ENCODE assay signal across 8 cellular contexts in genomic region chr10:78211476-78212110, GRCh38.
A peak's percentile ranks its signal among the peaks of the same experiment; 100 is the strongest.
DNase-seq lines count a peak whose midpoint lies in the region; ATAC-seq and TF ChIP-seq lines count a peak whose summit lies in the region.

No MANE protein-coding gene starts in this region.

- H3K4me1 ChIP-seq in Panc1 (ENCODE audit: control insufficient read depth, insufficient read depth, low read length) = no peaks in the 10 kb centered on the region
- no peaks in the 10 kb centered on the region for H3K4me1 ChIP-seq in CD8-positive, alpha-beta T cell (ENCODE audit: insufficient read depth, low read length)

- H3K4me3 Mint-ChIP-seq in nephron progenitor cell = no peak overlapping the region
- H3K4me3 Mint-ChIP-seq in CD8-positive, alpha-beta T cell = no peak overlapping the region

- H3K9me3 ChIP-seq in Panc1 (ENCODE audit: control insufficient read depth, insufficient read depth, low read depth, low read length) = no peaks in the 10 kb centered on the region
- no peaks in the 10 kb centered on the region for H3K9me3 ChIP-seq in CD8-positive, alpha-beta T cell (ENCODE audit: low read length)

- H3K4me1 Mint-ChIP-seq in nephron progenitor cell = peaks cover 59% of the 10 kb centered on the region
- no peaks in the 10 kb centered on the region for H3K4me1 Mint-ChIP-seq in CD8-positive, alpha-beta T cell (ENCODE audit: low read depth)

- no peaks in the 10 kb centered on the region for H3K36me3 ChIP-seq in Panc1 (ENCODE audit: control insufficient read depth, insufficient read depth, low read length)
- H3K36me3 ChIP-seq in CD8-positive, alpha-beta T cell (ENCODE audit: insufficient read depth, low read length) = no peaks in the 10 kb centered on the region

- peaks cover 13% of the 10 kb centered on the region for H3K27me3 Mint-ChIP-seq in nephron progenitor cell (ENCODE audit: low read depth, poor library complexity)
- H3K27me3 Mint-ChIP-seq in CD8-positive, alpha-beta T cell (ENCODE audit: low read depth) = peaks cover 8% of the 10 kb centered on the region

- H3K27ac ChIP-seq in Panc1 (ENCODE audit: low read length) (no peak overlapping the region), epithelial cell of prostate (no peak overlapping the region)
- no peak overlapping the region for H3K27ac ChIP-seq in CD8-positive, alpha-beta T cell (ENCODE audit: low read depth, low read length)

- in situ Hi-C loops in Panc1 (cut with HindIII; ENCODE audit: low pct_unique_long_range_greater_than_20kb, low sequenced_read_pairs) = no loop called here

- H3K27me3 ChIP-seq in Panc1 (ENCODE audit: control insufficient read depth, insufficient read depth, low read length) = peaks cover 2% of the 10 kb centered on the region; the same call in 1 of the 2 replicates
- no peaks in the 10 kb centered on the region for H3K27me3 ChIP-seq in CD8-positive, alpha-beta T cell (ENCODE audit: insufficient read depth, low read length)

- DNase-seq in AG20443 (ENCODE audit: low spot score) (peak; percentile 74), Panc1 (ENCODE audit: low read depth, low spot score) (peak; percentile 25), epithelial cell of prostate (ENCODE audit: low read depth, low spot score) (peak; percentile 24), nephron progenitor cell (peak; percentile 34), GM19238 (ENCODE audit: insufficient read length, low spot score) (no peak)
- no peak for DNase-seq in activated naive CD4-positive, alpha-beta T cell treated with anti-CD3 and anti-CD28 coated beads, Interleukin-2, amount 50 U/mL, for 16 hours
- DNase-seq in CD8-positive, alpha-beta T cell = no peak

- intact Hi-C loops in Panc1 (cut with micrococcal nuclease; ENCODE audit: unreplicated experiment) = loop anchor here (10.0 kb wide), 1 partner anchor 443 kb away; no protein-coding TSS in a partner anchor
- intact Hi-C loops in CD8-positive, alpha-beta T cell (cut with DNase I, micrococcal nuclease) = loop anchor here in 1 of 2 experiments (1.0 kb wide), 1 partner anchor 984 kb away; no protein-coding TSS in a partner anchor

- TF ChIP-seq CTCF in GM12875 (IDR thresholded peaks at IDR 0.05; ENCODE audit: borderline replicate concordance, insufficient read depth, low read depth, low read length) (peak; percentile 13; the same call in 1 of the 2 replicates), Panc1 (IDR thresholded peaks at IDR 0.05) (no peak; the same call in 1 of the 2 replicates), nephron progenitor cell (IDR thresholded peaks at IDR 0.05) (peak; percentile 51)
- TF ChIP-seq CTCF in CD8-positive, alpha-beta T cell (IDR thresholded peaks at IDR 0.05) = no peak

- BruUV-seq in Panc1 (replicated peaks; lab: Mats Ljungman, UMichigan) = no TSS peak

- H3K4me3 ChIP-seq in GM12875 (ENCODE audit: low read depth, low read length) = no peak overlapping the region
- no peak overlapping the region for H3K4me3 ChIP-seq in Panc1 (ENCODE audit: low read depth in 2 of 2, low read length in 2 of 2)
- no peak overlapping the region for H3K4me3 ChIP-seq in CD8-positive, alpha-beta T cell (ENCODE audit: low read depth, low read length)

- H3K36me3 Mint-ChIP-seq in nephron progenitor cell (ENCODE audit: low read depth) = no peaks in the 10 kb centered on the region
- H3K36me3 Mint-ChIP-seq in CD8-positive, alpha-beta T cell = no peaks in the 10 kb centered on the region

- ATAC-seq in Panc1 = peak; percentile 67
- no peak for ATAC-seq in CD8-positive, alpha-beta T cell

- CTCF ChIA-PET in Panc1 (lab: Charles Lee) = no interaction called here
- CTCF ChIA-PET in CD8-positive, alpha-beta T cell (lab: Charles Lee) = interaction anchor here (1.5 kb wide), 1 partner anchor 984 kb away, joined by 5 read pairs; no protein-coding TSS in a partner anchor

- no peaks in the 10 kb centered on the region for H3K9me3 Mint-ChIP-seq in nephron progenitor cell
- no peaks in the 10 kb centered on the region for H3K9me3 Mint-ChIP-seq in CD8-positive, alpha-beta T cell

- H3K27ac Mint-ChIP-seq in nephron progenitor cell = peak overlapping the region; percentile 55
- no peak overlapping the region for H3K27ac Mint-ChIP-seq in CD8-positive, alpha-beta T cell

- POLR2A ChIA-PET in Panc1 (lab: Charles Lee) = no interaction called here
- POLR2A ChIA-PET in CD8-positive, alpha-beta T cell (lab: Charles Lee) = no interaction called here

Comparison
In these comparisons a context has a peak if more than half of its experiments do, and no peak if none do; other contexts are left out.
1. DNase-seq: peak in AG20443 (single experiment), Panc1 (single experiment), epithelial cell of prostate (single experiment) and nephron progenitor cell (single experiment); none in GM19238 (single experiment), activated naive CD4-positive, alpha-beta T cell treated with anti-CD3 and anti-CD28 coated beads, Interleukin-2, amount 50 U/mL, for 16 hours (single experiment) and CD8-positive, alpha-beta T cell (0 of 7).
2. CTCF ChIP-seq: peak in GM12875 (single experiment) and nephron progenitor cell (single experiment); none in Panc1 (single experiment) and CD8-positive, alpha-beta T cell (single experiment).